25 cellular contexts compared by ENCODE assay signal in genomic region chrX:37959212-37960021, GRCh38. TPM values are rescaled to one million over a fixed set of nuclear protein-coding genes. Genes with fewer than 3 reads are reported as not detected.
DNase-seq lines count a peak whose midpoint lies in the region; ATAC-seq, FAIRE-seq and TF ChIP-seq lines count a peak whose summit lies in the region.
"Had no signal": no experiment of that assay in that cellular context is flagged by ENCODE, and none has a peak within 500 bp of the region (broad histone marks: within the 10 kb centered on the region; RNA-seq: fewer than 3 reads in every experiment).

No MANE protein-coding gene starts in this region.

- no peaks in the 10 kb centered on the region for H3K36me3 Mint-ChIP-seq in progenitor cell of endocrine pancreas (ENCODE audit: insufficient read depth)
- H3K36me3 Mint-ChIP-seq in activated T-helper 17 cell treated with anti-CD3 and anti-CD28 coated beads, Interleukin-2, amount 50 U/mL, for 72 hours (ENCODE audit: low read depth), result no peaks in the 10 kb centered on the region
- no peaks in the 10 kb centered on the region for H3K36me3 Mint-ChIP-seq in activated T-cell treated with anti-CD3 and anti-CD28 coated beads, Interleukin-2, amount 50 U/mL, for 72 hours (ENCODE audit: insufficient read depth in 2 of 2)
- H3K36me3 Mint-ChIP-seq: activated CD4-positive, alpha-beta memory T cell treated with anti-CD3 and anti-CD28 coated beads for 36 hours; activated naive CD4-positive, alpha-beta T cell treated with anti-CD3 and anti-CD28 coated beads, Interleukin-2, amount 50 U/mL, for 24 hours had no signal

- no peak for ATAC-seq in activated T-helper 17 cell treated with anti-CD3 and anti-CD28 coated beads, Interleukin-2, amount 50 U/mL, for 72 hours (replicated peaks)
- ATAC-seq in activated T-cell treated with anti-CD3 and anti-CD28 coated beads, Interleukin-2, amount 50 U/mL, for 72 hours (replicated peaks in 1 of 2), result no peak
- ATAC-seq in GM18868 (IDR thresholded peaks at IDR 0.05; ENCODE audit: unreplicated experiment), result no peak
- ATAC-seq: lower lobe of right lung; pancreas; PC-3; stimulated activated naive CD8-positive, alpha-beta T cell treated with anti-CD3 and anti-CD28 coated beads, Interleukin-15, Interleukin-2, amounts not matched to agents 100 U/mL and 50 U/mL, for 24 hours; T-helper 17 cell had no signal

- H3K9me3 Mint-ChIP-seq in progenitor cell of endocrine pancreas (ENCODE audit: low read depth), result peaks cover 15% of the 10 kb centered on the region
- no peaks in the 10 kb centered on the region for H3K9me3 Mint-ChIP-seq in activated T-helper 17 cell treated with anti-CD3 and anti-CD28 coated beads, Interleukin-2, amount 50 U/mL, for 72 hours
- H3K9me3 Mint-ChIP-seq in activated T-cell treated with anti-CD3 and anti-CD28 coated beads, Interleukin-2, amount 50 U/mL, for 72 hours, result peaks cover 0 to 2% of the 10 kb centered on the region in 2 donors
- H3K9me3 Mint-ChIP-seq: activated CD4-positive, alpha-beta memory T cell treated with anti-CD3 and anti-CD28 coated beads for 36 hours; activated naive CD4-positive, alpha-beta T cell treated with anti-CD3 and anti-CD28 coated beads, Interleukin-2, amount 50 U/mL, for 24 hours had no signal

- peak overlapping the region; percentile 60 for H3K27ac Mint-ChIP-seq in progenitor cell of endocrine pancreas
- H3K27ac Mint-ChIP-seq in activated T-helper 17 cell treated with anti-CD3 and anti-CD28 coated beads, Interleukin-2, amount 50 U/mL, for 72 hours, result no peak overlapping the region
- H3K27ac Mint-ChIP-seq in activated T-cell treated with anti-CD3 and anti-CD28 coated beads, Interleukin-2, amount 50 U/mL, for 72 hours, result no peak overlapping the region
- H3K27ac Mint-ChIP-seq: activated CD4-positive, alpha-beta memory T cell treated with anti-CD3 and anti-CD28 coated beads for 36 hours; activated naive CD4-positive, alpha-beta T cell treated with anti-CD3 and anti-CD28 coated beads, Interleukin-2, amount 50 U/mL, for 24 hours; T-helper 17 cell had no signal

- DNase-seq in HuH-7 (ENCODE audit: low spot score) (peak; percentile 12), NCI-H748 treated with DMSO at 0.1 percent for 48 hours (lab: John Stamatoyannopoulos, UW) (peak; percentile 80), progenitor cell of endocrine pancreas (ENCODE audit: low spot score, unreplicated experiment) (no peak)
- no peak for DNase-seq in activated T-cell treated with anti-CD3 and anti-CD28 coated beads, Interleukin-2, amount 50 U/mL, for 72 hours
- DNase-seq: activated CD4-positive, alpha-beta memory T cell treated with anti-CD3 and anti-CD28 coated beads for 36 hours; activated T-cell treated with anti-CD3 and anti-CD28 coated beads for 4 hours; H9; head of caudate nucleus; lower lobe of right lung; MM.1S; NCI-H2081 treated with DMSO at 0.1 percent for 48 hours; NCI-H524 treated with DMSO at 0.1 percent for 48 hours; pancreas; PC-3; stimulated activated CD4-positive, alpha-beta T cell treated with anti-CD3 and anti-CD28 coated beads, Interleukin-1b, Interleukin-23, amount 100 ng/mL, for 48 hours; stimulated activated naive CD8-positive, alpha-beta T cell treated with anti-CD3 and anti-CD28 coated beads, Interleukin-15, Interleukin-2, amounts not matched to agents 100 U/mL and 50 U/mL, for 24 hours; T-helper 17 cell; transverse colon; WERI-Rb-1 had no signal

- peaks cover 14% of the 10 kb centered on the region for H3K4me1 Mint-ChIP-seq in progenitor cell of endocrine pancreas (ENCODE audit: low read depth)
- peaks cover 5% of the 10 kb centered on the region for H3K4me1 Mint-ChIP-seq in activated T-helper 17 cell treated with anti-CD3 and anti-CD28 coated beads, Interleukin-2, amount 50 U/mL, for 72 hours
- peaks cover 5% of the 10 kb centered on the region for H3K4me1 Mint-ChIP-seq in activated T-cell treated with anti-CD3 and anti-CD28 coated beads, Interleukin-2, amount 50 U/mL, for 72 hours (ENCODE audit: low read depth)
- H3K4me1 Mint-ChIP-seq: activated naive CD4-positive, alpha-beta T cell treated with anti-CD3 and anti-CD28 coated beads, Interleukin-2, amount 50 U/mL, for 24 hours; H9 had no signal

- H3K4me3 Mint-ChIP-seq in progenitor cell of endocrine pancreas (ENCODE audit: low read depth), result no peak overlapping the region
- H3K4me3 Mint-ChIP-seq in activated T-helper 17 cell treated with anti-CD3 and anti-CD28 coated beads, Interleukin-2, amount 50 U/mL, for 72 hours, result no peak overlapping the region
- no peak overlapping the region for H3K4me3 Mint-ChIP-seq in activated T-cell treated with anti-CD3 and anti-CD28 coated beads, Interleukin-2, amount 50 U/mL, for 72 hours
- H3K4me3 Mint-ChIP-seq: activated CD4-positive, alpha-beta memory T cell treated with anti-CD3 and anti-CD28 coated beads for 36 hours; activated naive CD4-positive, alpha-beta T cell treated with anti-CD3 and anti-CD28 coated beads, Interleukin-2, amount 50 U/mL, for 24 hours; H9; T-helper 17 cell had no signal

- peak; percentile 96 for FAIRE-seq in islet of Langerhans (lab: Jason Lieb, UNC)
- FAIRE-seq: endometrium, GM18507, pancreas had no signal

- H3K27me3 Mint-ChIP-seq in progenitor cell of endocrine pancreas, result no peaks in the 10 kb centered on the region
- H3K27me3 Mint-ChIP-seq in activated T-helper 17 cell treated with anti-CD3 and anti-CD28 coated beads, Interleukin-2, amount 50 U/mL, for 72 hours, result no peaks in the 10 kb centered on the region
- peaks cover 18% of the 10 kb centered on the region for H3K27me3 Mint-ChIP-seq in activated T-cell treated with anti-CD3 and anti-CD28 coated beads, Interleukin-2, amount 50 U/mL, for 72 hours (ENCODE audit: low read depth)
- H3K27me3 Mint-ChIP-seq: activated CD4-positive, alpha-beta memory T cell treated with anti-CD3 and anti-CD28 coated beads for 36 hours; T-helper 17 cell had no signal

- no peak for TF ChIP-seq CTCF in progenitor cell of endocrine pancreas (IDR thresholded peaks at IDR 0.05; ENCODE audit: unreplicated experiment)

RNA-seq across cellular contexts. Expression of gene SYTL5, which starts 46.9 kb away (rescaled TPM):
- 8.8 and 9.7 TPM in 2 replicates for total RNA-seq in progenitor cell of endocrine pancreas
- under 1 TPM; 0.06 to 0.26 TPM for total RNA-seq in activated T-helper 17 cell treated with anti-CD3 and anti-CD28 coated beads, Interleukin-2, amount 50 U/mL, for 72 hours
- total RNA-seq in activated T-cell treated with anti-CD3 and anti-CD28 coated beads, Interleukin-2, amount 50 U/mL, for 72 hours, result not detected
- total RNA-seq: T-helper 17 cell had no signal

Comparison
In these comparisons a context has a peak if more than half of its experiments do, and no peak if none do; other contexts are left out.
1. DNase-seq: peak in HuH-7 (single experiment) and NCI-H748 treated with DMSO at 0.1 percent for 48 hours (single experiment); none in progenitor cell of endocrine pancreas (single experiment) and activated T-cell treated with anti-CD3 and anti-CD28 coated beads, Interleukin-2, amount 50 U/mL, for 72 hours (0 of 2).